In genomic region chr14:71776463-71777359, GRCh38 we compare ENCODE assay signal across 14 cellular contexts.
DNase-seq lines count a peak whose midpoint lies in the region; ATAC-seq and TF ChIP-seq lines count a peak whose summit lies in the region.
"Had no signal": no experiment of that assay in that cellular context is flagged by ENCODE, and none has a peak within 500 bp of the region (broad histone marks: within the 10 kb centered on the region; RNA-seq: fewer than 3 reads in every experiment).

No MANE protein-coding gene starts in this region.

- H3K4me2 ChIP-seq in MM.1S (ENCODE audit: low read depth, low read length), result no peak overlapping the region

- DNase-seq in GM12864 (ENCODE audit: low read depth) (no peak), WERI-Rb-1 (peak; percentile 47), iPS-NIHi7 (ENCODE audit: extremely low spot score) (peak; percentile 35), T1000 (lab: John Stamatoyannopoulos, UW) (no peak), MM.1S (no peak)
- DNase-seq: activated gamma-delta T cell treated with Interleukin-2 at 50 U/mL for 16 hours; CD4-positive, CD25-positive, alpha-beta regulatory T cell; foreskin fibroblast; kidney glomerular epithelial cell; naive thymus-derived CD8-positive, alpha-beta T cell had no signal

- H3K9me3 ChIP-seq in WERI-Rb-1 (ENCODE audit: severe bottlenecking), result peaks cover 10% of the 10 kb centered on the region
- no peaks in the 10 kb centered on the region for H3K9me3 ChIP-seq in MM.1S (replicated peaks; ENCODE audit: insufficient read depth, low read length)

- H4K20me1 ChIP-seq in MM.1S (ENCODE audit: insufficient read depth, low read length), result no peaks in the 10 kb centered on the region

- no peaks in the 10 kb centered on the region for H3K9me2 ChIP-seq in MM.1S (replicated peaks; ENCODE audit: insufficient read depth, low read length)

- ATAC-seq in HG03175 (IDR thresholded peaks at IDR 0.05; ENCODE audit: unreplicated experiment) (peak; percentile 45), GM19397 (IDR thresholded peaks at IDR 0.05; ENCODE audit: unreplicated experiment) (no peak), HG02798 (IDR thresholded peaks at IDR 0.05; ENCODE audit: poor library complexity, unreplicated experiment) (no peak)
- ATAC-seq: naive thymus-derived CD8-positive, alpha-beta T cell had no signal

- no peak overlapping the region for H3K9ac ChIP-seq in MM.1S (ENCODE audit: low read length)

- H3K79me2 ChIP-seq in MM.1S (ENCODE audit: low read length), result no peaks in the 10 kb centered on the region

- H3K4me1 ChIP-seq in MM.1S (ENCODE audit: low read length), result no peaks in the 10 kb centered on the region

- H3F3A ChIP-seq in MM.1S (ENCODE audit: insufficient read depth, low read length), result no peaks in the 10 kb centered on the region

- H3K27ac ChIP-seq in WERI-Rb-1 (no peak overlapping the region; the same call in 1 of the 2 replicates), MM.1S (ENCODE audit: low read length) (no peak overlapping the region)
- H3K27ac ChIP-seq: VCaP had no signal

- no peak overlapping the region for H3K4me3 ChIP-seq in GM12864 (ENCODE audit: low read depth, low read length)
- H3K4me3 ChIP-seq in WERI-Rb-1 (ENCODE audit: low read depth, low read length), result no peak overlapping the region
- no peak overlapping the region for H3K4me3 ChIP-seq in MM.1S (ENCODE audit: low read length)

- H3K27me3 ChIP-seq in WERI-Rb-1 (ENCODE audit: insufficient read depth, low read depth, severe bottlenecking) (no peaks in the 10 kb centered on the region), MM.1S (replicated peaks; ENCODE audit: insufficient read depth, low read length) (no peaks in the 10 kb centered on the region)

- H2AFZ ChIP-seq in MM.1S (ENCODE audit: low read length), result no peak overlapping the region

- TF ChIP-seq CTCF in GM12864 (IDR thresholded peaks at IDR 0.05; ENCODE audit: low read depth, low read length, missing control alignments) (peak; percentile 33), WERI-Rb-1 (IDR thresholded peaks at IDR 0.05; ENCODE audit: low read depth, low read length) (peak; percentile 29; the same call in 1 of the 2 replicates), MM.1S (IDR thresholded peaks at IDR 0.05; ENCODE audit: low read length) (no peak)

- H3K36me3 ChIP-seq in WERI-Rb-1 (no peaks in the 10 kb centered on the region), MM.1S (replicated peaks; ENCODE audit: insufficient read depth, low read length) (no peaks in the 10 kb centered on the region)

Comparison
In these comparisons a context has a peak if more than half of its experiments do, and no peak if none do; other contexts are left out.
1. DNase-seq: peak in WERI-Rb-1 (single experiment) and iPS-NIHi7 (single experiment); none in GM12864 (single experiment), T1000 (single experiment) and MM.1S (single experiment).